8 cellular contexts compared by ENCODE assay signal in the genomic region with DNA sequence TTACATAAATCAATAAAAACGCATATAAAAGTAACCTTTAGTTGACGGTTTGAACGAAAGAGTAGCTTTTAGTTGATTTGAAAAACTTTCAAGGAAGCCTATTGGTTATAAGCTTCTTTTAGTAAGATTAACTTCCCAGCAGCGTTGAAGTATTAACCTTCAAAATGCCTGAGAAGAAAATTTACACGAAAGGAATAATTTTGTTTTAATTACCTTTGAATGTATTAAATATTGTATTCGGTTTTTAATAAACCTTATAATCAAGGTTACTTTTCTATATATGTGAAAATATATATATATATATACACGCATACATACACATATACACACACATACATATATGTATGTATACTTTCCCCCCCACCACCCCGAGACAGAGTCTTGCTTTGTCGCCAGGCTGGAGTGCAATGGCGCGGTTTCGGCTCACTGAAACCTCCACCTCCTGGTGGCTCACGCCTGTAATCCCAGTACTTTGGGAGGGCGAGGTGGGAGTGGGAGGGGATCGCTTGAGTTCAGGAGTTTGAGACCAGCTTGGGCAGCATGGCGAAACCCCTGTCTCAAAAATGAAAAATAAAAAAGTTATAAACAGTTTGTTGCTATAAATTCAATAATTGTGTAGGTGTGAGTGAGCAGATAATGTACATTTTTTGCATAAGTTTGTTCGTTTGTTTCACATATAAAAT. TPM values are rescaled to one million over a fixed set of nuclear protein-coding genes. Genes with fewer than 3 reads are reported as not detected.
A peak's percentile ranks its signal among the peaks of the same experiment; 100 is the strongest.
DNase-seq lines count a peak whose midpoint lies in the region; ATAC-seq lines count a peak whose summit lies in the region.

No MANE protein-coding gene starts in this region.

- POLR2A ChIA-PET in activated CD4-positive, alpha-beta T cell treated with anti-CD3 and anti-CD28 coated beads, Interleukin-2, amount 10 ng/mL, durations not matched to agents 7 days and 5 days (lab: Charles Lee), result interaction anchor here (1.0 to 1.7 kb wide), 3 partner anchors 11 to 59 kb away, joined by 3 to 8 read pairs (median 5); no protein-coding TSS in a partner anchor

- H3K4me1 Mint-ChIP-seq in activated CD4-positive, alpha-beta T cell treated with anti-CD3 and anti-CD28 coated beads, Interleukin-2, amount 10 ng/mL, durations not matched to agents 7 days and 5 days, result peaks cover 24% of the 10 kb centered on the region

- ATAC-seq in GM18870 (IDR thresholded peaks at IDR 0.05; ENCODE audit: unreplicated experiment) (peak; percentile 31), HG03354 (IDR thresholded peaks at IDR 0.05; ENCODE audit: poor library complexity, severe bottlenecking, unreplicated experiment) (peak; percentile 47), GM18858 (IDR thresholded peaks at IDR 0.05; ENCODE audit: unreplicated experiment) (no peak)

- H3K36me3 Mint-ChIP-seq in activated CD4-positive, alpha-beta T cell treated with anti-CD3 and anti-CD28 coated beads, Interleukin-2, amount 10 ng/mL, durations not matched to agents 7 days and 5 days (ENCODE audit: low read depth), result no peaks in the 10 kb centered on the region

- H3K4me3 Mint-ChIP-seq in activated CD4-positive, alpha-beta T cell treated with anti-CD3 and anti-CD28 coated beads, Interleukin-2, amount 10 ng/mL, durations not matched to agents 7 days and 5 days, result peak overlapping the region; percentile 91

- peak overlapping the region; percentile 99 for H3K27ac Mint-ChIP-seq in activated CD4-positive, alpha-beta T cell treated with anti-CD3 and anti-CD28 coated beads, Interleukin-2, amount 10 ng/mL, durations not matched to agents 7 days and 5 days

- H3K9me3 Mint-ChIP-seq in activated CD4-positive, alpha-beta T cell treated with anti-CD3 and anti-CD28 coated beads, Interleukin-2, amount 10 ng/mL, durations not matched to agents 7 days and 5 days, result no peaks in the 10 kb centered on the region

- H3K27me3 Mint-ChIP-seq in activated CD4-positive, alpha-beta T cell treated with anti-CD3 and anti-CD28 coated beads, Interleukin-2, amount 10 ng/mL, durations not matched to agents 7 days and 5 days, result no peaks in the 10 kb centered on the region

- CTCF ChIA-PET in activated CD4-positive, alpha-beta T cell treated with anti-CD3 and anti-CD28 coated beads, Interleukin-2, amount 10 ng/mL, durations not matched to agents 7 days and 5 days (lab: Charles Lee), result interaction anchor here (0.8 to 1.8 kb wide), 17 partner anchors 9 to 332 kb away, joined by 3 to 6 read pairs (median 5); no protein-coding TSS in a partner anchor

- DNase-seq in NCI-H510A treated with DMSO at 0.1 percent for 48 hours (lab: John Stamatoyannopoulos, UW) (peak; percentile 75), mesenteric fat pad (ENCODE audit: low spot score) (peak; percentile 82)
- DNase-seq in activated CD4-positive, alpha-beta T cell treated with anti-CD3 and anti-CD28 coated beads, Interleukin-2, amount 10 ng/mL, durations not matched to agents 7 days and 5 days, result peak; percentile 79
- DNase-seq in effector CD8-positive, alpha-beta T cell (lab: John Stamatoyannopoulos, UW), result peak; percentile 45
- peak; percentile 28 to 43 for DNase-seq in stimulated activated CD8-positive, alpha-beta memory T cell treated with anti-CD3 and anti-CD28 coated beads, Interleukin-15, amount 100 ng/mL, for 4 hours (ENCODE audit: low read depth in 2 of 2)

RNA-seq across cellular contexts. Expression of a gene that starts 57.6 kb away (rescaled TPM):
- total RNA-seq in activated CD4-positive, alpha-beta T cell treated with anti-CD3 and anti-CD28 coated beads, Interleukin-2, amount 10 ng/mL, durations not matched to agents 7 days and 5 days, result 100 to 1,000 TPM; 120 to 128 TPM
- total RNA-seq in mesenteric fat pad, result 2.3 TPM

Comparison
In these comparisons a context has a peak if more than half of its experiments do, and no peak if none do; other contexts are left out.
1. RNA of a gene that starts 57.6 kb away (total RNA-seq): 120 to 128 TPM in activated CD4-positive, alpha-beta T cell treated with anti-CD3 and anti-CD28 coated beads, Interleukin-2, amount 10 ng/mL, durations not matched to agents 7 days and 5 days; 2.3 TPM in mesenteric fat pad (single experiment); every median in the first group is over 10 times any median in the second.
2. Peak in every context shown above with its lines, with median percentiles within 50 percentile points of each other: DNase-seq.